Comparison of ENCODE assay signal across 16 cellular contexts in the genomic region with DNA sequence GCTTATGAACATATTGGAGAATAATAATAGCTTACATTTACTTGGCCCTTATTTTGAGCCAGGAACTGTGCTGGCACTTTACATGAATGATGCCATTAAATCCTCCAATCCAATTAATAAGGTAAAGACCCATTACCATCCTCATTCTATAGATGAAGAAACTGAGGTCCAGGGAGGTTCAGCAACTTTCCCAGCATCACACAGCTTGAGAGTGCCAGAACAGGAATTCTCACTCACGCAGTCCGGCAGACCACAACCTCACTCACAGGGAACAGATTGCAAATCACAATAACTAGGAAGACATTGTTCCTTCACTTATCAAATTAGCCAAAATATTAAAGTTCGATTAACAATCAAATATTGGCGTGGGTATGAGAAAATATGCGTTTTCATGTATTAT. TPM values are rescaled to one million over a fixed set of nuclear protein-coding genes. Genes with fewer than 3 reads are reported as not detected.
DNase-seq lines count a peak whose midpoint lies in the region; ATAC-seq and TF ChIP-seq lines count a peak whose summit lies in the region.
"Had no signal": no experiment of that assay in that cellular context is flagged by ENCODE, and none has a peak within 500 bp of the region (broad histone marks: within the 10 kb centered on the region; RNA-seq: fewer than 3 reads in every experiment).

No MANE protein-coding gene starts in this region.

- H3K27ac Mint-ChIP-seq in activated CD4-positive, alpha-beta memory T cell treated with anti-CD3 and anti-CD28 coated beads for 36 hours, result no peak overlapping the region
- H3K27ac Mint-ChIP-seq in activated CD4-positive, alpha-beta memory T cell treated with anti-CD3 and anti-CD28 coated beads, Interleukin-2, amount 10 ng/mL, durations not matched to agents 7 days and 5 days, result no peak overlapping the region
- H3K27ac Mint-ChIP-seq: CD4-positive, alpha-beta T cell; H9 had no signal

- CTCF ChIA-PET in activated CD4-positive, alpha-beta memory T cell treated with anti-CD3 and anti-CD28 coated beads for 36 hours (lab: Charles Lee), result no interaction called here
- CTCF ChIA-PET in activated CD4-positive, alpha-beta memory T cell treated with anti-CD3 and anti-CD28 coated beads, Interleukin-2, amount 10 ng/mL, durations not matched to agents 7 days and 5 days (lab: Charles Lee), result interaction anchor here (1.3 kb wide), 1 partner anchor 8 kb away, joined by 3 read pairs; no protein-coding TSS in a partner anchor

- TF ChIP-seq CTCF in RWPE2 (IDR thresholded peaks at IDR 0.05; ENCODE audit: poor library complexity, severe bottlenecking), result no peak

- H3K27me3 Mint-ChIP-seq in activated CD4-positive, alpha-beta memory T cell treated with anti-CD3 and anti-CD28 coated beads for 36 hours, result peaks cover 38% of the 10 kb centered on the region
- H3K27me3 Mint-ChIP-seq in activated CD4-positive, alpha-beta memory T cell treated with anti-CD3 and anti-CD28 coated beads, Interleukin-2, amount 10 ng/mL, durations not matched to agents 7 days and 5 days, result peaks cover 40% of the 10 kb centered on the region

- intact Hi-C loops in activated CD4-positive, alpha-beta memory T cell treated with anti-CD3 and anti-CD28 coated beads for 36 hours (cut with micrococcal nuclease), result no loop called here
- intact Hi-C loops in right cardiac atrium (cut with DNase I) (no loop called here), Right ventricle myocardium superior (cut with DNase I) (no loop called here)

- no peaks in the 10 kb centered on the region for H3K27me3 ChIP-seq in right cardiac atrium (ENCODE audit: control insufficient read depth, insufficient read depth)
- no peaks in the 10 kb centered on the region for H3K27me3 ChIP-seq in RWPE2 (ENCODE audit: insufficient read depth, poor library complexity, severe bottlenecking)
- H3K27me3 ChIP-seq: BLaER1 treated with 17β-estradiol and CSF1 and Interleukin-3, amounts not matched to agents 10 nM and 100 nM had no signal

- H3K4me3 Mint-ChIP-seq in activated CD4-positive, alpha-beta memory T cell treated with anti-CD3 and anti-CD28 coated beads for 36 hours, result no peak overlapping the region
- H3K4me3 Mint-ChIP-seq in activated CD4-positive, alpha-beta memory T cell treated with anti-CD3 and anti-CD28 coated beads, Interleukin-2, amount 10 ng/mL, durations not matched to agents 7 days and 5 days, result no peak overlapping the region
- H3K4me3 Mint-ChIP-seq: CD4-positive, alpha-beta T cell; H9 had no signal

- DNase-seq in activated CD4-positive, alpha-beta memory T cell treated with anti-CD3 and anti-CD28 coated beads for 36 hours, result peak; percentile 1
- no peak for DNase-seq in activated CD4-positive, alpha-beta memory T cell treated with anti-CD3 and anti-CD28 coated beads, Interleukin-2, amount 10 ng/mL, durations not matched to agents 7 days and 5 days
- DNase-seq in right cardiac atrium (peak; percentile 2 to 12 (median 12)), Right ventricle myocardium superior (no peak), RWPE2 (ENCODE audit: low spot score) (peak; percentile 22), nucleus accumbens (lab: John Stamatoyannopoulos, UW) (no peak), GM03348 (ENCODE audit: low spot score) (no peak)
- DNase-seq: 8988T, ACHN, DMS79, GOT3, H9 had no signal

- POLR2A ChIA-PET in activated CD4-positive, alpha-beta memory T cell treated with anti-CD3 and anti-CD28 coated beads for 36 hours (lab: Charles Lee), result no interaction called here
- POLR2A ChIA-PET in activated CD4-positive, alpha-beta memory T cell treated with anti-CD3 and anti-CD28 coated beads, Interleukin-2, amount 10 ng/mL, durations not matched to agents 7 days and 5 days (lab: Charles Lee), result no interaction called here

- ATAC-seq in right cardiac atrium (no peak), Right ventricle myocardium superior (ENCODE audit: poor library complexity) (no peak), RWPE2 (ENCODE audit: low read depth) (no peak)

- no peaks in the 10 kb centered on the region for H3K4me1 Mint-ChIP-seq in activated CD4-positive, alpha-beta memory T cell treated with anti-CD3 and anti-CD28 coated beads for 36 hours (ENCODE audit: low read depth)
- peaks cover 1% of the 10 kb centered on the region for H3K4me1 Mint-ChIP-seq in activated CD4-positive, alpha-beta memory T cell treated with anti-CD3 and anti-CD28 coated beads, Interleukin-2, amount 10 ng/mL, durations not matched to agents 7 days and 5 days

- 93% methylated on average over 5 of the region's 5 CpGs for WGBS in right cardiac atrium

- H3K27ac ChIP-seq in right cardiac atrium (ENCODE audit: low read length) (no peak overlapping the region), RWPE2 (ENCODE audit: poor library complexity, severe bottlenecking) (no peak overlapping the region)
- H3K27ac ChIP-seq: BLaER1 treated with 17β-estradiol and CSF1 and Interleukin-3, amounts not matched to agents 10 nM and 100 nM had no signal

- no peaks in the 10 kb centered on the region for H3K36me3 Mint-ChIP-seq in activated CD4-positive, alpha-beta memory T cell treated with anti-CD3 and anti-CD28 coated beads for 36 hours
- H3K36me3 Mint-ChIP-seq in activated CD4-positive, alpha-beta memory T cell treated with anti-CD3 and anti-CD28 coated beads, Interleukin-2, amount 10 ng/mL, durations not matched to agents 7 days and 5 days (ENCODE audit: low read depth), result no peaks in the 10 kb centered on the region

- no peaks in the 10 kb centered on the region for H3K9me3 ChIP-seq in right cardiac atrium (ENCODE audit: control insufficient read depth, low read length)
- H3K9me3 ChIP-seq in RWPE2 (ENCODE audit: severe bottlenecking), result no peaks in the 10 kb centered on the region

- H3K4me3 ChIP-seq in right cardiac atrium (ENCODE audit: low read length), result no peak overlapping the region
- H3K4me3 ChIP-seq in RWPE2 (ENCODE audit: severe bottlenecking), result no peak overlapping the region
- H3K4me3 ChIP-seq: BLaER1 treated with 17β-estradiol and CSF1 and Interleukin-3, amounts not matched to agents 10 nM and 100 nM had no signal

- no peaks in the 10 kb centered on the region for H3K36me3 ChIP-seq in RWPE2 (ENCODE audit: low read depth)
- H3K36me3 ChIP-seq: BLaER1 treated with 17β-estradiol and CSF1 and Interleukin-3, amounts not matched to agents 10 nM and 100 nM had no signal

- H3K9me3 Mint-ChIP-seq in activated CD4-positive, alpha-beta memory T cell treated with anti-CD3 and anti-CD28 coated beads for 36 hours, result no peaks in the 10 kb centered on the region
- H3K9me3 Mint-ChIP-seq in activated CD4-positive, alpha-beta memory T cell treated with anti-CD3 and anti-CD28 coated beads, Interleukin-2, amount 10 ng/mL, durations not matched to agents 7 days and 5 days, result no peaks in the 10 kb centered on the region
- H3K9me3 Mint-ChIP-seq: CD4-positive, alpha-beta T cell; H9 had no signal

- H3K4me1 ChIP-seq in right cardiac atrium (ENCODE audit: control insufficient read depth, insufficient read depth, low read length), result no peaks in the 10 kb centered on the region
- no peaks in the 10 kb centered on the region for H3K4me1 ChIP-seq in RWPE2 (ENCODE audit: insufficient read depth, poor library complexity, severe bottlenecking)
- H3K4me1 ChIP-seq: BLaER1 treated with 17β-estradiol and CSF1 and Interleukin-3, amounts not matched to agents 10 nM and 100 nM had no signal

RNA-seq across cellular contexts. Expression of gene GPRIN2, which starts 18.3 kb away (rescaled TPM):
- total RNA-seq in activated CD4-positive, alpha-beta memory T cell treated with anti-CD3 and anti-CD28 coated beads for 36 hours, result not detected
- not detected for total RNA-seq in activated CD4-positive, alpha-beta memory T cell treated with anti-CD3 and anti-CD28 coated beads, Interleukin-2, amount 10 ng/mL, durations not matched to agents 7 days and 5 days
- total RNA-seq in right cardiac atrium (not detected), Right ventricle myocardium superior (not detected)
- not detected for polyA plus RNA-seq in right cardiac atrium
- total RNA-seq: CD4-positive, alpha-beta T cell; G401; HT1080 had no signal

RNA-seq across cellular contexts. Expression of gene SYT15, which starts 40.8 kb away (rescaled TPM):
- total RNA-seq in activated CD4-positive, alpha-beta memory T cell treated with anti-CD3 and anti-CD28 coated beads for 36 hours, result under 1 TPM; 0.51 to 0.71 TPM
- under 1 TPM; 0.86 to 0.95 TPM for total RNA-seq in activated CD4-positive, alpha-beta memory T cell treated with anti-CD3 and anti-CD28 coated beads, Interleukin-2, amount 10 ng/mL, durations not matched to agents 7 days and 5 days
- total RNA-seq in right cardiac atrium, result 1 to 10 TPM; 2.7 to 4.1 (median 3.5) TPM
- 2.6 TPM for polyA plus RNA-seq in right cardiac atrium
- total RNA-seq in Right ventricle myocardium superior, result 2.7 TPM
- total RNA-seq: G401 had no signal

Comparison
In these comparisons a context has a peak if more than half of its experiments do, and no peak if none do; other contexts are left out.
1. DNase-seq: peak in activated CD4-positive, alpha-beta memory T cell treated with anti-CD3 and anti-CD28 coated beads for 36 hours (single experiment), right cardiac atrium (3 of 3) and RWPE2 (single experiment); none in activated CD4-positive, alpha-beta memory T cell treated with anti-CD3 and anti-CD28 coated beads, Interleukin-2, amount 10 ng/mL, durations not matched to agents 7 days and 5 days (single experiment), Right ventricle myocardium superior (single experiment), nucleus accumbens (0 of 56) and GM03348 (single experiment).